8 cellular contexts compared by ENCODE assay signal in genomic region chr17:8121531-8122390, GRCh38. TPM values are rescaled to one million over a fixed set of nuclear protein-coding genes. Genes with fewer than 3 reads are reported as not detected.
A peak's percentile ranks its signal among the peaks of the same experiment; 100 is the strongest.
DNase-seq lines count a peak whose midpoint lies in the region; ATAC-seq and TF ChIP-seq lines count a peak whose summit lies in the region.

No MANE protein-coding gene starts in this region.

- CTCF ChIA-PET in activated B cell treated with CpG ODN at 0.5 μM for 24 hours (lab: Charles Lee): interaction anchor here (1.1 to 2.3 kb wide), 2 partner anchors 15 to 17 kb away, joined by 3 to 8 read pairs; no protein-coding TSS in a partner anchor

- peak; percentile 68 for DNase-seq in AG08396 (ENCODE audit: low spot score)
- peak; percentile 78 for DNase-seq in GM13977 (ENCODE audit: low spot score)
- peak; percentile 70 for DNase-seq in MG63
- peak; percentile 60 for DNase-seq in activated B cell treated with CpG ODN at 0.5 μM for 24 hours
- DNase-seq in epithelial cell of proximal tubule (ENCODE audit: low read depth): no peak
- peak; percentile 74 for DNase-seq in midbrain (lab: John Stamatoyannopoulos, UW)
- peak; percentile 76 for DNase-seq in superior temporal gyrus (ENCODE audit: extremely low spot score)

- POLR2A ChIA-PET in activated B cell treated with CpG ODN at 0.5 μM for 24 hours (lab: Charles Lee): interaction anchor here (0.6 to 5.2 kb wide), 11 partner anchors 13 to 126 kb away, joined by 3 to 46 read pairs (median 6); partner anchors contain the start of gene CTC1

- TF ChIP-seq CTCF in GM13977 (IDR thresholded peaks at IDR 0.05; ENCODE audit: extremely low read depth, insufficient read depth, missing control alignments) (peak; percentile 91), activated B cell treated with CpG ODN at 0.5 μM for 24 hours (IDR thresholded peaks at IDR 0.05) (no peak), epithelial cell of proximal tubule (conservative IDR thresholded peaks at IDR 0.05; ENCODE audit: low read depth, low read length) (peak; percentile 53)

- H3K27me3 Mint-ChIP-seq in activated B cell treated with CpG ODN at 0.5 μM for 24 hours: peaks cover 45% of the 10 kb centered on the region

- H3K4me1 Mint-ChIP-seq in activated B cell treated with CpG ODN at 0.5 μM for 24 hours: peaks cover 81% of the 10 kb centered on the region

- ATAC-seq in activated B cell treated with CpG ODN at 0.5 μM for 24 hours (ENCODE audit: low read depth) (peak; percentile 4), HG03196 (IDR thresholded peaks at IDR 0.05; ENCODE audit: unreplicated experiment) (no peak)

- peaks cover 28% of the 10 kb centered on the region for H3K27me3 ChIP-seq in MG63

- no peak overlapping the region for H3K27ac Mint-ChIP-seq in activated B cell treated with CpG ODN at 0.5 μM for 24 hours

- peaks cover 18% of the 10 kb centered on the region for H3K36me3 Mint-ChIP-seq in activated B cell treated with CpG ODN at 0.5 μM for 24 hours (ENCODE audit: low read depth)

- H3K9me3 Mint-ChIP-seq in activated B cell treated with CpG ODN at 0.5 μM for 24 hours: no peaks in the 10 kb centered on the region

- no peaks in the 10 kb centered on the region for H3K36me3 ChIP-seq in MG63

- H3K4me3 ChIP-seq in MG63 (peak overlapping the region; percentile 80), epithelial cell of proximal tubule (ENCODE audit: low read depth, low read length) (peak overlapping the region; percentile 75)

- intact Hi-C loops in activated B cell treated with CpG ODN at 0.5 μM for 24 hours (cut with micrococcal nuclease): no loop called here

- H3K4me3 Mint-ChIP-seq in activated B cell treated with CpG ODN at 0.5 μM for 24 hours: peak overlapping the region; percentile 93

- in situ Hi-C loops in GM13977 (cut with MboI; ENCODE audit: low pct_unique_long_range_greater_than_20kb, low sequenced_read_pairs, unreplicated experiment): no loop called here

- no peaks in the 10 kb centered on the region for H3K9me3 ChIP-seq in MG63

RNA-seq across cellular contexts. Expression of gene HES7, which starts 2.1 kb away (rescaled TPM):
- total RNA-seq in MG63 (2014; rRNA removed; shearing (Covaris generic); ENCODE audit: low replicate concordance): not detected in 2 replicates
- total RNA-seq in activated B cell treated with CpG ODN at 0.5 μM for 24 hours (0.12 and 0.49 TPM in 2 replicates), epithelial cell of proximal tubule (0.35 TPM in 1 of 2 replicates, not detected in the other)

RNA-seq across cellular contexts. Expression of gene ALOXE3, which starts 3.4 kb away (rescaled TPM):
- not detected in 2 replicates for total RNA-seq in MG63 (2014; rRNA removed; shearing (Covaris generic); ENCODE audit: low replicate concordance)
- total RNA-seq in activated B cell treated with CpG ODN at 0.5 μM for 24 hours (not detected in 2 replicates), epithelial cell of proximal tubule (0.36 TPM in 1 of 2 replicates, not detected in the other)

RNA-seq across cellular contexts. Expression of gene PER1, which starts 30.4 kb away (rescaled TPM):
- total RNA-seq in MG63 (2014; rRNA removed; shearing (Covaris generic); ENCODE audit: low replicate concordance): 1.3 and 7.9 TPM in 2 replicates
- total RNA-seq in activated B cell treated with CpG ODN at 0.5 μM for 24 hours (40.7 and 45.0 TPM in 2 replicates), epithelial cell of proximal tubule (13.1 and 17.1 TPM in 2 replicates)

RNA-seq across cellular contexts. Expression of gene ALOX12B, which starts 34.2 kb away (rescaled TPM):
- total RNA-seq in MG63 (2014; rRNA removed; shearing (Covaris generic); ENCODE audit: low replicate concordance): not detected in 2 replicates
- 1.4 and 1.5 TPM in 2 replicates for total RNA-seq in activated B cell treated with CpG ODN at 0.5 μM for 24 hours
- total RNA-seq in epithelial cell of proximal tubule: 0.35 TPM in 1 of 2 replicates, not detected in the other

RNA-seq across cellular contexts. Expression of gene VAMP2, which starts 41.0 kb away (rescaled TPM):
- 0.59 and 3.2 TPM in 2 replicates for total RNA-seq in MG63 (2014; rRNA removed; shearing (Covaris generic); ENCODE audit: low replicate concordance)
- total RNA-seq in activated B cell treated with CpG ODN at 0.5 μM for 24 hours: 82.0 and 97.7 TPM in 2 replicates
- 2.1 and 7.0 TPM in 2 replicates for total RNA-seq in epithelial cell of proximal tubule
